In the genomic region with DNA sequence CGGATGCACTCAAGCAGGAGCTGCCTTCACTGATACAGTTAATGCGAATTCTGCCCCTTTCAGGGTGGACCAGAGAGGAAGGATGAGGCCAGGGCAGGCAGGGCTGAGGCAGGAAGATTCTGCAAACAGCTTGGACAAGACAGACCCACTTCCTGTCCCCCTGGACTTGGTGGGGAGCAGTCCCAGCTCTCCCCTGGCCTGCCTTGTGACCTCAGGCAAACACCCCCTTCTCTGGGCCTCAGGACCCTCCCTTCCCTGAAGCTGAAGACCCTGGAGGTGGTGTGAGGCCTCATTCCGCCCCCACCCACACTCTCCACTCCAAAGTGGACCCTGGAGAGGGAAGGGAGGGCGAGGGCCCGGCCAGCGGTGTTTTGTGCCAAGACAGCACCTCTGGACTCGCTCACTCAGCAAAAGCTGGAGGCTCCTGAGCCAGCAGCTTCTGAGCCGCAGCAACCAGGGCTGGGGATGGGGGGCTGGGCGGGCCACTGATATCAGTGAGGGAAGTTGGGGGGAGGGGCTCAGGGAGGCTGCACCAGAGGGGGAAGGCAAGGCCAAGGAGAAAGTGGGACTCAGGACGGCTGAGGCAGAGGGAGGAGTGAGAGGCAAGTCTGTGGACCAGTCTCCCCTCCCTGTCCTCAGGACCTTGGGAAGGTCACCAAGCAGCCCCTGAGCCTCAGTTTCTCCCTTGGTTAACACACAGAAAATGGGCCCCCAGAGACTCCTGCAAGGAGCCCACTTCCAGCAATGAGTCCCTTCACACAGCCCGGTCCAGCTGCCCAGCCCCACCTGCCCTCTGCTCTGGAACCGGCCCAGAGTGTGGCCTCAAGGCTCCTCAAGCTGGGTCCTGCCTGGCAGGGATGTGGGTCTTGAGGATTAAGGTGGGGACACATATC, we compare ENCODE assay signal across 19 cellular contexts. TPM values are rescaled to one million over a fixed set of nuclear protein-coding genes. Genes with fewer than 3 reads are reported as not detected.
A peak's percentile ranks its signal among the peaks of the same experiment; 100 is the strongest.
DNase-seq lines count a peak whose midpoint lies in the region; ATAC-seq and TF ChIP-seq lines count a peak whose summit lies in the region.
"Had no signal": no experiment of that assay in that cellular context is flagged by ENCODE, and none has a peak within 500 bp of the region (broad histone marks: within the 10 kb centered on the region; RNA-seq: fewer than 3 reads in every experiment).

No MANE protein-coding gene starts in this region.

- no peak overlapping the region for H3K4me2 ChIP-seq in IMR-90 (ENCODE audit: low read depth, low read length)

- H2AK9ac ChIP-seq in IMR-90 (replicated peaks; ENCODE audit: low read depth, low read length, poor library complexity): no peak overlapping the region

- no peak for DNase-seq in IMR-90
- peak; percentile 71 to 84 for DNase-seq in left lung
- DNase-seq in pons (ENCODE audit: low spot score): peak; percentile 38
- DNase-seq in NCI-H1436 treated with DMSO at 0.1 percent for 48 hours (lab: John Stamatoyannopoulos, UW): no peak
- no peak for DNase-seq in T-helper 1 cell
- no peak for DNase-seq in dedifferentiated amniotic fluid mesenchymal stem cell (ENCODE audit: extremely low spot score)
- DNase-seq: activated CD4-positive, alpha-beta T cell treated with anti-CD3 and anti-CD28 coated beads for 48 hours; activated naive CD8-positive, alpha-beta T cell treated with anti-CD3 and anti-CD28 coated beads, Interleukin-2, amount 50 U/mL, for 24 hours; activated T-cell treated with anti-CD3 and anti-CD28 coated beads, Interleukin-2, amount 50 U/mL, for 4 hours; AML-193; cerebellar nuclear complex; mammary epithelial cell; NCI-H1092 treated with DMSO at 0.1 percent for 48 hours; stimulated activated CD4-positive, alpha-beta T cell treated with anti-CD3 and anti-CD28 coated beads, Interleukin-2, amount 100 ng/mL, for 24 hours; stimulated activated CD8-positive, alpha-beta memory T cell treated with anti-CD3 and anti-CD28 coated beads, Interleukin-4, amount 100 ng/mL, for 48 hours; trophoblast cell had no signal

- CTCF ChIA-PET in IMR-90 (lab: Yijun Ruan, JAX): interaction anchor here (0.8 to 1.4 kb wide), 2 partner anchors 112 to 173 kb away, joined by 3 to 4 read pairs; no protein-coding TSS in a partner anchor

- TF ChIP-seq RAD21 in IMR-90 (IDR thresholded peaks at IDR 0.05; ENCODE audit: low read length): no peak

- ATAC-seq in IMR-90 (ENCODE audit: low read depth) (no peak), gastroesophageal sphincter (peak; percentile 30), left lung (peak; percentile 43), HG03460 (IDR thresholded peaks at IDR 0.05; ENCODE audit: unreplicated experiment) (no peak)
- ATAC-seq: activated naive CD8-positive, alpha-beta T cell treated with anti-CD3 and anti-CD28 coated beads, Interleukin-2, amount 50 U/mL, for 24 hours; activated T-cell treated with anti-CD3 and anti-CD28 coated beads, Interleukin-2, amount 50 U/mL, for 4 hours had no signal

- H3K27ac ChIP-seq in IMR-90 (ENCODE audit: insufficient read depth, low read length): no peak overlapping the region
- H3K27ac ChIP-seq in gastroesophageal sphincter: peak overlapping the region in 2 of 4 donors; percentile 37 to 50
- no peak overlapping the region for H3K27ac ChIP-seq in left lung
- H3K27ac ChIP-seq: epithelial cell of prostate had no signal

- no peak overlapping the region for H2BK120ac ChIP-seq in IMR-90 (ENCODE audit: low read depth, low read length)

- H4K8ac ChIP-seq in IMR-90 (ENCODE audit: low read depth in 2 of 2, low read length in 2 of 2): no peak overlapping the region

- H2AK5ac ChIP-seq in IMR-90 (ENCODE audit: low read depth, low read length): no peak overlapping the region

- H2BK20ac ChIP-seq in IMR-90 (ENCODE audit: low read depth, low read length): no peak overlapping the region

- POLR2A ChIA-PET in IMR-90 (lab: Charles Lee; ENCODE audit: unreplicated experiment): no interaction called here

- H3K4ac ChIP-seq in IMR-90 (ENCODE audit: low read depth, low read length): no peak overlapping the region

- H4K91ac ChIP-seq in IMR-90 (ENCODE audit: insufficient read depth, low read depth, low read length): no peak overlapping the region

- in situ Hi-C loops in IMR-90 (cut with MboI; ENCODE audit: low sequenced_read_pairs): no loop called here

- no peak for TF ChIP-seq CTCF in IMR-90 (conservative IDR thresholded peaks at IDR 0.05; ENCODE audit: low read depth, low read length)
- no peak for TF ChIP-seq CTCF in gastroesophageal sphincter (IDR thresholded peaks at IDR 0.05)
- no peak for TF ChIP-seq CTCF in left lung (IDR thresholded peaks at IDR 0.05)

- H4K20me1 ChIP-seq in IMR-90 (ENCODE audit: insufficient read depth, low read length): peaks cover 3% of the 10 kb centered on the region; the same call in 1 of the 2 replicates

- H3K79me1 ChIP-seq in IMR-90 (ENCODE audit: low read depth in 1 of 2, low read length in 2 of 2): no peaks in the 10 kb centered on the region

- no TSS peak for BruUV-seq in IMR-90 (replicated peaks; lab: Mats Ljungman, UMichigan)

- no peak overlapping the region for H4K5ac ChIP-seq in IMR-90 (ENCODE audit: low read depth, low read length)

- H3K9me3 ChIP-seq in IMR-90 (ENCODE audit: control insufficient read depth, insufficient read depth, low read length): no peaks in the 10 kb centered on the region
- H3K9me3 ChIP-seq in gastroesophageal sphincter: no peaks in the 10 kb centered on the region
- H3K9me3 ChIP-seq in left lung: no peaks in the 10 kb centered on the region

- H3K4me1 ChIP-seq in IMR-90 (ENCODE audit: control insufficient read depth, insufficient read depth, low read length): no peaks in the 10 kb centered on the region
- peaks cover 0 to 64% (median 17%) of the 10 kb centered on the region in 3 donors for H3K4me1 ChIP-seq in gastroesophageal sphincter
- H3K4me1 ChIP-seq in left lung: peaks cover 9 to 32% of the 10 kb centered on the region in 2 donors

- H3K27me3 ChIP-seq in IMR-90 (ENCODE audit: control insufficient read depth, insufficient read depth, low read length) (no peaks in the 10 kb centered on the region), gastroesophageal sphincter (no peaks in the 10 kb centered on the region), left lung (no peaks in the 10 kb centered on the region)

- TF ChIP-seq POLR2A in IMR-90 (IDR thresholded peaks at IDR 0.05; ENCODE audit: low read depth, low read length) (no peak), gastroesophageal sphincter (IDR thresholded peaks at IDR 0.05) (no peak)

- no peak overlapping the region for H3K18ac ChIP-seq in IMR-90 (ENCODE audit: low read depth, low read length)

- dilution Hi-C loops in IMR-90 (cut with HindIII; ENCODE audit: low sequenced_read_pairs, unreplicated experiment): no loop called here

- WGBS in IMR-90 (ENCODE audit: extremely low coverage in 2 of 2, insufficient read length in 1 of 2), 2 experiments: no CpG with 5 or more reads among the region's 12 CpGs
- 100% methylated on average over 1 of the region's 12 CpGs; no CpG with 5 or more reads in 1 of the 2 donors for WGBS in gastroesophageal sphincter (ENCODE audit: low coverage in 1 of 2), 2 donors

- peak overlapping the region; percentile 21 for H2AFZ ChIP-seq in IMR-90 (replicated peaks; ENCODE audit: low read length, poor library complexity)

- H3K4me3 ChIP-seq in IMR-90 (ENCODE audit: insufficient read depth, low read depth, low read length): no peak overlapping the region
- H3K4me3 ChIP-seq in gastroesophageal sphincter: no peak overlapping the region
- H3K4me3 ChIP-seq in left lung: no peak overlapping the region

- intact Hi-C loops in IMR-90 (cut with micrococcal nuclease): no loop called here
- intact Hi-C loops in left lung (cut with DNase I): no loop called here

- no peak overlapping the region for H2BK5ac ChIP-seq in IMR-90 (ENCODE audit: low read depth, low read length, poor library complexity, severe bottlenecking)

- no peak overlapping the region for H3K56ac ChIP-seq in IMR-90 (ENCODE audit: extremely low read depth, insufficient read depth, low read length)

- peaks cover 1% of the 10 kb centered on the region; the same call in 1 of the 2 replicates for H3K36me3 ChIP-seq in IMR-90 (ENCODE audit: control insufficient read depth, insufficient read depth, low read length)
- H3K36me3 ChIP-seq in gastroesophageal sphincter: peaks cover 0 to 42% of the 10 kb centered on the region in 2 donors
- H3K36me3 ChIP-seq in left lung: peaks cover 0 to 15% of the 10 kb centered on the region in 2 donors

- H3K9me1 ChIP-seq in IMR-90 (ENCODE audit: insufficient read depth, low read length): 0 out of 2 replicates have a peak, but pooled peaks cover 4% of the 10 kb centered on the region

- no peak overlapping the region; the same call in 1 of the 2 replicates for H3K23ac ChIP-seq in IMR-90 (ENCODE audit: low read depth, low read length)

- no peak for TF ChIP-seq EP300 in gastroesophageal sphincter (IDR thresholded peaks at IDR 0.05)

- no peak overlapping the region for H3K14ac ChIP-seq in IMR-90 (replicated peaks; ENCODE audit: low read depth, low read length)

- H3K9ac ChIP-seq in IMR-90 (ENCODE audit: low read depth, low read length): no peak overlapping the region

- no peak overlapping the region for H2BK15ac ChIP-seq in IMR-90 (ENCODE audit: low read depth, low read length)

TF ChIP-seq in IMR-90, 13 proteins besides CTCF, POLR2A, EP300 and RAD21 (continues in another document):
- TF ChIP-seq MXI1 (IDR thresholded peaks at IDR 0.05; ENCODE audit: borderline replicate concordance, low read depth, low read length): no peak

RNA-seq across cellular contexts. Expression of a gene that starts 8.4 kb away (rescaled TPM):
- total RNA-seq in IMR-90 (2012; rRNA removed) (0.28 and 0.72 TPM in 2 replicates), gastroesophageal sphincter (10 to 100 TPM; 11.5 to 22.1 (median 14.7) TPM), left lung (10 to 100 TPM; 10.8 to 13.3 TPM)
- polyA plus RNA-seq in IMR-90 (2012; rRNA removed): 1.9 TPM in 2 replicates
- 0.84 and 2.4 TPM in 2 replicates for polyA plus RNA-seq in IMR-90 (2012; cell fraction: cytosol; rRNA removed)
- 2.7 and 2.8 TPM in 2 replicates for polyA plus RNA-seq in IMR-90 (2012; cell fraction: nucleus; rRNA removed; ENCODE audit: low replicate concordance)

RNA-seq across cellular contexts. Expression of a gene that starts 17.6 kb away (rescaled TPM):
- total RNA-seq in IMR-90 (2012; rRNA removed) (38.0 and 54.5 TPM in 2 replicates), gastroesophageal sphincter (10 to 100 TPM; 41.6 to 81.6 (median 60.5) TPM), left lung (10 to 100 TPM; 64.1 to 71.4 TPM)
- polyA plus RNA-seq in IMR-90 (2012; rRNA removed): 110 and 147 TPM in 2 replicates
- polyA plus RNA-seq in IMR-90 (2012; cell fraction: cytosol; rRNA removed): 34.0 and 101 TPM in 2 replicates
- 556 and 1,224 TPM in 2 replicates for polyA plus RNA-seq in IMR-90 (2012; cell fraction: nucleus; rRNA removed; ENCODE audit: low replicate concordance)

RNA-seq across cellular contexts. Expression of a gene that starts 41.2 kb away (rescaled TPM):
- total RNA-seq in IMR-90 (2012; rRNA removed) (0.83 and 0.90 TPM in 2 replicates), gastroesophageal sphincter (1 to 10 TPM; 3.0 to 4.0 (median 3.4) TPM), left lung (10 to 100 TPM in 1 of 2 donors, 1 to 10 TPM in 1; 3.8 to 14.6 TPM)
- 1.2 and 1.4 TPM in 2 replicates for polyA plus RNA-seq in IMR-90 (2012; rRNA removed)
- 0.44 and 1.1 TPM in 2 replicates for polyA plus RNA-seq in IMR-90 (2012; cell fraction: cytosol; rRNA removed)
- polyA plus RNA-seq in IMR-90 (2012; cell fraction: nucleus; rRNA removed; ENCODE audit: low replicate concordance): 6.3 and 7.2 TPM in 2 replicates
- total RNA-seq: activated T-cell treated with anti-CD3 and anti-CD28 coated beads, Interleukin-2, amount 50 U/mL, for 4 hours had no signal

RNA-seq across cellular contexts. Expression of a gene that starts 58.5 kb away (rescaled TPM):
- total RNA-seq in IMR-90 (2012; rRNA removed): 344 and 385 TPM in 2 replicates
- 2,453 and 2,516 TPM in 2 replicates for polyA plus RNA-seq in IMR-90 (2012; rRNA removed)
- 1,842 and 5,333 TPM in 2 replicates for polyA plus RNA-seq in IMR-90 (2012; cell fraction: cytosol; rRNA removed)
- polyA plus RNA-seq in IMR-90 (2012; cell fraction: nucleus; rRNA removed; ENCODE audit: low replicate concordance): 767 and 934 TPM in 2 replicates
- total RNA-seq in gastroesophageal sphincter: 1,000 to 10,000 TPM; 1,945 to 2,292 (median 2,070) TPM
- 1,000 to 10,000 TPM; 3,536 to 5,494 TPM for total RNA-seq in left lung

Comparison
In these comparisons a context has a peak if more than half of its experiments do, and no peak if none do; other contexts are left out.
1. ATAC-seq: peak in gastroesophageal sphincter (single experiment) and left lung (single experiment); none in IMR-90 (single experiment) and HG03460 (single experiment).
2. DNase-seq: peak in left lung (2 of 2) and pons (single experiment); none in IMR-90 (single experiment), NCI-H1436 treated with DMSO at 0.1 percent for 48 hours (single experiment), T-helper 1 cell (0 of 5) and dedifferentiated amniotic fluid mesenchymal stem cell (single experiment).